Comparison of ENCODE assay signal across 36 cellular contexts in genomic region chr3:186626254-186626847, GRCh38. TPM values are rescaled to one million over a fixed set of nuclear protein-coding genes. Genes with fewer than 3 reads are reported as not detected.
"Had no signal": no experiment of that assay in that cellular context is flagged by ENCODE, and none has a peak within 500 bp of the region (broad histone marks: within the 10 kb centered on the region; RNA-seq: fewer than 3 reads in every experiment).

No MANE protein-coding gene starts in this region.

- H3K4me1 ChIP-seq: adrenal gland, body of pancreas, foreskin keratinocyte, gastrocnemius medialis, heart left ventricle had no signal

- H3K27ac ChIP-seq: adrenal gland, body of pancreas, foreskin keratinocyte, gastrocnemius medialis, heart left ventricle had no signal

- ATAC-seq: activated CD4-positive, alpha-beta T cell treated with anti-CD3 and anti-CD28 coated beads for 36 hours; activated CD8-positive, alpha-beta memory T cell treated with anti-CD3 and anti-CD28 coated beads, Interleukin-2, amount 10 ng/mL, durations not matched to agents 7 days and 5 days; activated CD8-positive, alpha-beta T cell treated with anti-CD3 and anti-CD28 coated beads, Interleukin-2, amount 10 ng/mL, durations not matched to agents 7 days and 5 days; activated naive CD8-positive, alpha-beta T cell treated with anti-CD3 and anti-CD28 coated beads, Interleukin-2, amount 50 U/mL, for 24 hours; body of pancreas; effector memory CD8-positive, alpha-beta T cell; foreskin keratinocyte; gastrocnemius medialis; heart left ventricle; T-helper 17 cell had no signal

- H3K4me3 ChIP-seq: adrenal gland, body of pancreas, gastrocnemius medialis, heart left ventricle had no signal

- DNase-seq: activated CD4-positive, alpha-beta memory T cell treated with anti-CD3 and anti-CD28 coated beads for 36 hours; activated CD4-positive, alpha-beta T cell treated with anti-CD3 and anti-CD28 coated beads for 36 hours; activated CD4-positive, alpha-beta T cell treated with anti-CD3 and anti-CD28 coated beads, Interleukin-2, amount 10 ng/mL, durations not matched to agents 24 days and 14 days; activated CD4-positive, CD25-positive, alpha-beta regulatory T cell; activated CD4-positive, CD25-positive, alpha-beta regulatory T cell treated with anti-CD3 and anti-CD28 coated beads, Interleukin-2, amount 50 U/mL, for 72 hours; activated CD8-positive, alpha-beta memory T cell treated with anti-CD3 and anti-CD28 coated beads, Interleukin-2, amount 10 ng/mL, durations not matched to agents 7 days and 5 days; activated CD8-positive, alpha-beta memory T cell treated with anti-CD3 and anti-CD28 coated beads, Interleukin-2, amount 50 U/mL, for 4 hours; activated CD8-positive, alpha-beta T cell treated with anti-CD3 and anti-CD28 coated beads, Interleukin-2, amount 10 ng/mL, durations not matched to agents 7 days and 5 days; activated effector memory CD4-positive, alpha-beta T cell treated with anti-CD3 and anti-CD28 coated beads, Interleukin-2, amount 50 U/mL, for 16 hours; activated naive CD4-positive, alpha-beta T cell treated with anti-CD3 and anti-CD28 coated beads for 36 hours; activated naive CD8-positive, alpha-beta T cell treated with anti-CD3 and anti-CD28 coated beads for 36 hours; activated naive CD8-positive, alpha-beta T cell treated with anti-CD3 and anti-CD28 coated beads, Interleukin-2, amount 50 U/mL, for 24 hours; activated T-cell treated with anti-CD3 and anti-CD28 coated beads, Interleukin-2, amount 50 U/mL, for 1 hour; activated T-cell treated with anti-CD3 and anti-CD28 coated beads, Interleukin-2, amount 50 U/mL, for 48 hours; adrenal gland; amygdala; aorta; body of pancreas; caudate nucleus; cortex of kidney; dermis blood vessel endothelial cell; effector CD4-positive, alpha-beta T cell; effector memory CD8-positive, alpha-beta T cell; erythroblast; foreskin keratinocyte; gastrocnemius medialis; glutamatergic neuron; heart left ventricle; T-helper 1 cell; T-helper 17 cell; T1000 had no signal

- FAIRE-seq: colon had no signal

- H3K36me3 ChIP-seq: adrenal gland, gastrocnemius medialis, heart left ventricle had no signal

- H3K9me3 ChIP-seq: adrenal gland, body of pancreas, gastrocnemius medialis, heart left ventricle had no signal

- H3K27me3 ChIP-seq: adrenal gland, body of pancreas, gastrocnemius medialis had no signal

RNA-seq across cellular contexts. Expression of gene AHSG, which starts 13.5 kb away (rescaled TPM):
- total RNA-seq: activated CD4-positive, alpha-beta memory T cell treated with anti-CD3 and anti-CD28 coated beads for 36 hours; activated CD4-positive, alpha-beta T cell treated with anti-CD3 and anti-CD28 coated beads for 36 hours; activated CD4-positive, alpha-beta T cell treated with anti-CD3 and anti-CD28 coated beads, Interleukin-2, amount 10 ng/mL, durations not matched to agents 24 days and 14 days; activated CD8-positive, alpha-beta memory T cell treated with anti-CD3 and anti-CD28 coated beads for 36 hours; activated CD8-positive, alpha-beta memory T cell treated with anti-CD3 and anti-CD28 coated beads, Interleukin-2, amount 10 ng/mL, durations not matched to agents 7 days and 5 days; activated CD8-positive, alpha-beta T cell treated with anti-CD3 and anti-CD28 coated beads, Interleukin-2, amount 10 ng/mL, durations not matched to agents 7 days and 5 days; activated naive CD4-positive, alpha-beta T cell treated with anti-CD3 and anti-CD28 coated beads for 36 hours; activated naive CD8-positive, alpha-beta T cell treated with anti-CD3 and anti-CD28 coated beads for 36 hours; activated T-helper 2 cell treated with anti-CD3 and anti-CD28 coated beads, Interferon-gamma antibody, Interleukin-2, Interleukin-4, amounts not matched to agents 10 μg/mL and 5 μg/mL and 100 μg/mL, durations not matched to agents 14 hours and 24 hours and 36 hours; aorta; body of pancreas; chondrocyte; dermis blood vessel endothelial cell; heart left ventricle; T-helper 17 cell had no signal

RNA-seq across cellular contexts. Expression of gene FETUB, which starts 13.8 kb away (rescaled TPM):
- total RNA-seq: activated CD4-positive, alpha-beta memory T cell treated with anti-CD3 and anti-CD28 coated beads for 36 hours; activated CD4-positive, alpha-beta T cell treated with anti-CD3 and anti-CD28 coated beads for 36 hours; activated CD4-positive, alpha-beta T cell treated with anti-CD3 and anti-CD28 coated beads, Interleukin-2, amount 10 ng/mL, durations not matched to agents 24 days and 14 days; activated CD8-positive, alpha-beta memory T cell treated with anti-CD3 and anti-CD28 coated beads for 36 hours; activated CD8-positive, alpha-beta memory T cell treated with anti-CD3 and anti-CD28 coated beads, Interleukin-2, amount 10 ng/mL, durations not matched to agents 7 days and 5 days; activated CD8-positive, alpha-beta T cell treated with anti-CD3 and anti-CD28 coated beads, Interleukin-2, amount 10 ng/mL, durations not matched to agents 7 days and 5 days; activated naive CD4-positive, alpha-beta T cell treated with anti-CD3 and anti-CD28 coated beads for 36 hours; activated naive CD8-positive, alpha-beta T cell treated with anti-CD3 and anti-CD28 coated beads for 36 hours; activated T-helper 1 cell treated with anti-CD3 and anti-CD28 coated beads, Interleukin-12 subunit alpha, Interleukin-12 subunit beta, Interleukin-2, Interleukin-4 antibody, amounts not matched to agents 30 ng/mL and 10 ng/mL and 1 ng/mL, durations not matched to agents 14 hours and 24 hours and 36 hours; activated T-helper 2 cell treated with anti-CD3 and anti-CD28 coated beads, Interferon-gamma antibody, Interleukin-2, Interleukin-4, amounts not matched to agents 10 μg/mL and 5 μg/mL and 100 μg/mL, durations not matched to agents 14 hours and 24 hours and 36 hours; adrenal gland; aorta; body of pancreas; chondrocyte; dermis blood vessel endothelial cell; foreskin keratinocyte; gastrocnemius medialis; T-helper 17 cell had no signal
- polyA plus RNA-seq: adrenal gland, aorta, foreskin keratinocyte, heart left ventricle had no signal

RNA-seq across cellular contexts. Expression of gene HRG, which starts 39.5 kb away (rescaled TPM):
- total RNA-seq: activated CD4-positive, alpha-beta memory T cell treated with anti-CD3 and anti-CD28 coated beads for 36 hours; activated CD4-positive, alpha-beta T cell treated with anti-CD3 and anti-CD28 coated beads, Interleukin-2, amount 10 ng/mL, durations not matched to agents 24 days and 14 days; activated CD8-positive, alpha-beta memory T cell treated with anti-CD3 and anti-CD28 coated beads for 36 hours; activated CD8-positive, alpha-beta memory T cell treated with anti-CD3 and anti-CD28 coated beads, Interleukin-2, amount 10 ng/mL, durations not matched to agents 7 days and 5 days; activated CD8-positive, alpha-beta T cell treated with anti-CD3 and anti-CD28 coated beads, Interleukin-2, amount 10 ng/mL, durations not matched to agents 7 days and 5 days; activated naive CD4-positive, alpha-beta T cell treated with anti-CD3 and anti-CD28 coated beads for 36 hours; activated naive CD8-positive, alpha-beta T cell treated with anti-CD3 and anti-CD28 coated beads for 36 hours; activated T-helper 1 cell treated with anti-CD3 and anti-CD28 coated beads, Interleukin-12 subunit alpha, Interleukin-12 subunit beta, Interleukin-2, Interleukin-4 antibody, amounts not matched to agents 30 ng/mL and 10 ng/mL and 1 ng/mL, durations not matched to agents 14 hours and 24 hours and 36 hours; activated T-helper 2 cell treated with anti-CD3 and anti-CD28 coated beads, Interferon-gamma antibody, Interleukin-2, Interleukin-4, amounts not matched to agents 10 μg/mL and 5 μg/mL and 100 μg/mL, durations not matched to agents 14 hours and 24 hours and 36 hours; aorta; body of pancreas; chondrocyte; dermis blood vessel endothelial cell; heart left ventricle; T-helper 17 cell had no signal
- polyA plus RNA-seq: aorta, foreskin keratinocyte had no signal
